ENCODE assay signal across 8 cellular contexts in genomic region chr11:120013325-120014250, GRCh38.
DNase-seq lines count a peak whose midpoint lies in the region; ATAC-seq, FAIRE-seq and TF ChIP-seq lines count a peak whose summit lies in the region.

No MANE protein-coding gene starts in this region.

- H3K18ac ChIP-seq in IMR-90 (ENCODE audit: low read depth, low read length): no peak overlapping the region

- POLR2A ChIA-PET in IMR-90 (lab: Charles Lee; ENCODE audit: unreplicated experiment): no interaction called here

- H3K27me3 ChIP-seq in IMR-90 (ENCODE audit: control insufficient read depth, insufficient read depth, low read length) (peaks cover 39% of the 10 kb centered on the region), astrocyte (ENCODE audit: insufficient read depth, low read length) (peaks cover 38% of the 10 kb centered on the region), iPS DF 6.9 (ENCODE audit: control insufficient read depth, insufficient read depth, low read length) (no peaks in the 10 kb centered on the region)

- no peak overlapping the region for H3K4ac ChIP-seq in IMR-90 (ENCODE audit: low read depth, low read length)

- H3K4me3 Mint-ChIP-seq in astrocyte (ENCODE audit: unreplicated experiment): no peak overlapping the region
- H3K4me3 Mint-ChIP-seq in stimulated activated naive CD8-positive, alpha-beta T cell treated with anti-CD3 and anti-CD28 coated beads, Interleukin-15, amount 100 ng/mL, for 72 hours: no peak overlapping the region

- H2AFZ ChIP-seq in IMR-90 (replicated peaks; ENCODE audit: low read length, poor library complexity) (peak overlapping the region; percentile 41), astrocyte (ENCODE audit: low read depth, low read length) (no peak overlapping the region)

- peak; percentile 57 for ATAC-seq in IMR-90 (ENCODE audit: low read depth)
- ATAC-seq in stimulated activated naive CD8-positive, alpha-beta T cell treated with anti-CD3 and anti-CD28 coated beads, Interleukin-15, amount 100 ng/mL, for 72 hours: peak; percentile 55
- ATAC-seq in HG02973 (IDR thresholded peaks at IDR 0.05; ENCODE audit: unreplicated experiment): no peak
- no peak for ATAC-seq in GM18519 (IDR thresholded peaks at IDR 0.05; ENCODE audit: low FRiP score, unreplicated experiment)

- H3K9me3 Mint-ChIP-seq in astrocyte (ENCODE audit: unreplicated experiment): no peaks in the 10 kb centered on the region
- H3K9me3 Mint-ChIP-seq in stimulated activated naive CD8-positive, alpha-beta T cell treated with anti-CD3 and anti-CD28 coated beads, Interleukin-15, amount 100 ng/mL, for 72 hours: no peaks in the 10 kb centered on the region

- H3K27me3 Mint-ChIP-seq in astrocyte (ENCODE audit: low read depth, unreplicated experiment): peaks cover 80% of the 10 kb centered on the region
- peaks cover 75% of the 10 kb centered on the region for H3K27me3 Mint-ChIP-seq in stimulated activated naive CD8-positive, alpha-beta T cell treated with anti-CD3 and anti-CD28 coated beads, Interleukin-15, amount 100 ng/mL, for 72 hours

- H3K79me1 ChIP-seq in IMR-90 (ENCODE audit: low read depth in 1 of 2, low read length in 2 of 2): no peaks in the 10 kb centered on the region

- H3K56ac ChIP-seq in IMR-90 (ENCODE audit: extremely low read depth, insufficient read depth, low read length): no peak overlapping the region

- H3K4me1 ChIP-seq in IMR-90 (ENCODE audit: control insufficient read depth, insufficient read depth, low read length) (no peaks in the 10 kb centered on the region), astrocyte (ENCODE audit: insufficient read depth, low read length) (no peaks in the 10 kb centered on the region), iPS DF 6.9 (ENCODE audit: control insufficient read depth, insufficient read depth, low read length) (peaks cover 9% of the 10 kb centered on the region)

- CTCF ChIA-PET in IMR-90 (lab: Yijun Ruan, JAX): interaction anchor here (1.2 kb wide), 1 partner anchor 9 kb away, joined by 3 read pairs; no protein-coding TSS in a partner anchor

- H3K14ac ChIP-seq in IMR-90 (replicated peaks; ENCODE audit: low read depth, low read length): no peak overlapping the region

- DNase-seq in ELF-1 (ENCODE audit: low read depth, low spot score) (peak; percentile 94), IMR-90 (peak; percentile 10), astrocyte (ENCODE audit: low read depth) (peak; percentile 9), iPS DF 6.9 (ENCODE audit: low read depth, low spot score) (peak; percentile 64), A172 (ENCODE audit: low spot score) (no peak)
- no peak for DNase-seq in stimulated activated naive CD8-positive, alpha-beta T cell treated with anti-CD3 and anti-CD28 coated beads, Interleukin-15, amount 100 ng/mL, for 72 hours

- H3K36me3 ChIP-seq in IMR-90 (ENCODE audit: control insufficient read depth, insufficient read depth, low read length): no peaks in the 10 kb centered on the region
- no peaks in the 10 kb centered on the region for H3K36me3 ChIP-seq in astrocyte (ENCODE audit: insufficient read depth, low read length)
- no peaks in the 10 kb centered on the region for H3K36me3 ChIP-seq in iPS DF 6.9 (ENCODE audit: control insufficient read depth, insufficient read depth, low read length)

- no peak overlapping the region for H2AK9ac ChIP-seq in IMR-90 (replicated peaks; ENCODE audit: low read depth, low read length, poor library complexity)

- H3K9ac ChIP-seq in IMR-90 (ENCODE audit: low read depth, low read length) (no peak overlapping the region), astrocyte (ENCODE audit: low read length) (no peak overlapping the region)

- no peaks in the 10 kb centered on the region for H3K79me2 ChIP-seq in astrocyte (ENCODE audit: insufficient read depth, low read length)

- no peak overlapping the region for H2BK120ac ChIP-seq in IMR-90 (ENCODE audit: low read depth, low read length)

- TF ChIP-seq RAD21 in IMR-90 (IDR thresholded peaks at IDR 0.05; ENCODE audit: low read length): peak; percentile 47

- no peak overlapping the region for H4K8ac ChIP-seq in IMR-90 (ENCODE audit: low read depth in 2 of 2, low read length in 2 of 2)

- no peaks in the 10 kb centered on the region for H3K9me3 ChIP-seq in IMR-90 (ENCODE audit: control insufficient read depth, insufficient read depth, low read length)
- H3K9me3 ChIP-seq in astrocyte (ENCODE audit: insufficient read depth, low read depth, low read length): no peaks in the 10 kb centered on the region
- H3K9me3 ChIP-seq in iPS DF 6.9 (ENCODE audit: control insufficient read depth, insufficient read depth, low read length): no peaks in the 10 kb centered on the region

- peak; percentile 53 for TF ChIP-seq CTCF in IMR-90 (conservative IDR thresholded peaks at IDR 0.05; ENCODE audit: low read depth, low read length)
- peak; percentile 37 for TF ChIP-seq CTCF in astrocyte (IDR thresholded peaks at IDR 0.05; ENCODE audit: insufficient read depth, low read depth, low read length)

- no peaks in the 10 kb centered on the region for H3K36me3 Mint-ChIP-seq in astrocyte (ENCODE audit: low read depth, unreplicated experiment)

- H4K5ac ChIP-seq in IMR-90 (ENCODE audit: low read depth, low read length): no peak overlapping the region

- H3K4me3 ChIP-seq in IMR-90 (ENCODE audit: insufficient read depth, low read depth, low read length) (no peak overlapping the region), astrocyte (ENCODE audit: insufficient read depth, low read depth, low read length) (no peak overlapping the region), iPS DF 6.9 (ENCODE audit: low read length) (no peak overlapping the region)

- intact Hi-C loops in IMR-90 (cut with micrococcal nuclease): loop anchor here (1.0 kb wide), 2 partner anchors 347 to 532 kb away; no protein-coding TSS in a partner anchor

- TF ChIP-seq POLR2A in IMR-90 (IDR thresholded peaks at IDR 0.05; ENCODE audit: low read depth, low read length): no peak

- dilution Hi-C loops in IMR-90 (cut with HindIII; ENCODE audit: low sequenced_read_pairs, unreplicated experiment): no loop called here

- H2BK5ac ChIP-seq in IMR-90 (ENCODE audit: low read depth, low read length, poor library complexity, severe bottlenecking): no peak overlapping the region

- H3K27ac Mint-ChIP-seq in astrocyte (ENCODE audit: unreplicated experiment): no peak overlapping the region
- H3K27ac Mint-ChIP-seq in stimulated activated naive CD8-positive, alpha-beta T cell treated with anti-CD3 and anti-CD28 coated beads, Interleukin-15, amount 100 ng/mL, for 72 hours: no peak overlapping the region

- peaks cover 14% of the 10 kb centered on the region for H3K4me1 Mint-ChIP-seq in astrocyte (ENCODE audit: low read depth, unreplicated experiment)
- H3K4me1 Mint-ChIP-seq in stimulated activated naive CD8-positive, alpha-beta T cell treated with anti-CD3 and anti-CD28 coated beads, Interleukin-15, amount 100 ng/mL, for 72 hours: no peaks in the 10 kb centered on the region

- H2BK15ac ChIP-seq in IMR-90 (ENCODE audit: low read depth, low read length): no peak overlapping the region

- no peaks in the 10 kb centered on the region for H4K20me1 ChIP-seq in IMR-90 (ENCODE audit: insufficient read depth, low read length)
- H4K20me1 ChIP-seq in astrocyte (ENCODE audit: insufficient read depth, low read length): no peaks in the 10 kb centered on the region

- H4K91ac ChIP-seq in IMR-90 (ENCODE audit: insufficient read depth, low read depth, low read length): no peak overlapping the region

- no peak overlapping the region for H3K23ac ChIP-seq in IMR-90 (ENCODE audit: low read depth, low read length)

- no peak overlapping the region for H2BK20ac ChIP-seq in IMR-90 (ENCODE audit: low read depth, low read length)

- no peak overlapping the region for H2AK5ac ChIP-seq in IMR-90 (ENCODE audit: low read depth, low read length)

- no peak for FAIRE-seq in astrocyte (lab: Jason Lieb, UNC)

- no TSS peak for BruUV-seq in IMR-90 (replicated peaks; lab: Mats Ljungman, UMichigan)

- in situ Hi-C loops in IMR-90 (cut with MboI; ENCODE audit: low sequenced_read_pairs): loop anchor here (10.0 kb wide), 1 partner anchor 359 kb away; no protein-coding TSS in a partner anchor

- no peaks in the 10 kb centered on the region for H3K9me1 ChIP-seq in IMR-90 (ENCODE audit: insufficient read depth, low read length)

- H3K27ac ChIP-seq in IMR-90 (ENCODE audit: insufficient read depth, low read length): no peak overlapping the region
- H3K27ac ChIP-seq in astrocyte (ENCODE audit: low read depth, low read length): no peak overlapping the region
- H3K27ac ChIP-seq in iPS DF 6.9 (ENCODE audit: low read length): no peak overlapping the region

- H3K4me2 ChIP-seq in IMR-90 (ENCODE audit: low read depth, low read length) (no peak overlapping the region), astrocyte (ENCODE audit: low read length) (no peak overlapping the region)

- WGBS in IMR-90 (ENCODE audit: extremely low coverage in 2 of 2, insufficient read length in 1 of 2), 2 experiments: no CpG with 5 or more reads among the region's 28 CpGs
- no CpG with 5 or more reads among the region's 28 CpGs for WGBS in iPS DF 6.9 (ENCODE audit: insufficient coverage, insufficient read length)

TF ChIP-seq in IMR-90, 13 proteins besides CTCF, POLR2A, EP300 and RAD21:
- TF ChIP-seq SMC3 (IDR thresholded peaks at IDR 0.05; ENCODE audit: low read depth, low read length): peak; percentile 60
- no peak for TF ChIP-seq RFX5 (IDR thresholded peaks at IDR 0.05; ENCODE audit: low read depth, low read length)
TF ChIP-seq in IMR-90: peak in this region for 1.

Comparison
In these comparisons a context has a peak if more than half of its experiments do, and no peak if none do; other contexts are left out.
1. DNase-seq: peak in ELF-1 (single experiment), IMR-90 (single experiment), astrocyte (single experiment) and iPS DF 6.9 (single experiment); none in stimulated activated naive CD8-positive, alpha-beta T cell treated with anti-CD3 and anti-CD28 coated beads, Interleukin-15, amount 100 ng/mL, for 72 hours (0 of 2) and A172 (single experiment).
2. ATAC-seq: peak in IMR-90 (single experiment) and stimulated activated naive CD8-positive, alpha-beta T cell treated with anti-CD3 and anti-CD28 coated beads, Interleukin-15, amount 100 ng/mL, for 72 hours (single experiment); none in HG02973 (single experiment) and GM18519 (single experiment).